39 cellular contexts compared by ENCODE assay signal in genomic region chr21:25537174-25537573, GRCh38.
"Had no signal": no experiment of that assay in that cellular context is flagged by ENCODE, and none has a peak within 500 bp of the region (broad histone marks: within the 10 kb centered on the region; RNA-seq: fewer than 3 reads in every experiment).

No MANE protein-coding gene starts in this region.

- H3K27ac Mint-ChIP-seq: activated naive CD4-positive, alpha-beta T cell treated with anti-CD3 and anti-CD28 coated beads for 36 hours; activated naive CD4-positive, alpha-beta T cell treated with anti-CD3 and anti-CD28 coated beads, Interleukin-2, amount 10 ng/mL, durations not matched to agents 7 days and 5 days; activated naive CD4-positive, alpha-beta T cell treated with anti-CD3 and anti-CD28 coated beads, Interleukin-2, amount 50 U/mL, for 24 hours; activated naive CD4-positive, alpha-beta T cell treated with anti-CD3 and anti-CD28 coated beads, Interleukin-2, amount 50 U/mL, for 72 hours; activated naive CD8-positive, alpha-beta T cell; activated naive CD8-positive, alpha-beta T cell treated with anti-CD3 and anti-CD28 coated beads for 36 hours; activated naive CD8-positive, alpha-beta T cell treated with anti-CD3 and anti-CD28 coated beads, Interleukin-2, amount 10 ng/mL, durations not matched to agents 7 days and 5 days; activated naive CD8-positive, alpha-beta T cell treated with anti-CD3 and anti-CD28 coated beads, Interleukin-2, amount 50 U/mL, for 24 hours; activated T-cell treated with anti-CD3 and anti-CD28 coated beads, Interleukin-2, amount 50 U/mL, for 24 hours; activated T-cell treated with anti-CD3 and anti-CD28 coated beads, Interleukin-2, amount 50 U/mL, for 72 hours; activated T-helper 1 cell treated with anti-CD3 and anti-CD28 coated beads, Interleukin-12 subunit alpha, Interleukin-12 subunit beta, Interleukin-2, Interleukin-4 antibody, amounts not matched to agents 30 ng/mL and 10 ng/mL and 1 ng/mL, durations not matched to agents 14 hours and 24 hours and 36 hours; activated T-helper 17 cell treated with anti-CD3 and anti-CD28 coated beads, Interleukin-2, amount 50 U/mL, for 72 hours; activated T-helper 2 cell treated with anti-CD3 and anti-CD28 coated beads, Interferon-gamma antibody, Interleukin-2, Interleukin-4, amounts not matched to agents 10 μg/mL and 5 μg/mL and 100 μg/mL, durations not matched to agents 14 hours and 24 hours and 36 hours; brain had no signal

- H3K27me3 Mint-ChIP-seq: activated naive CD4-positive, alpha-beta T cell treated with anti-CD3 and anti-CD28 coated beads, Interleukin-2, amount 10 ng/mL, durations not matched to agents 7 days and 5 days; activated naive CD4-positive, alpha-beta T cell treated with anti-CD3 and anti-CD28 coated beads, Interleukin-2, amount 50 U/mL, for 24 hours; activated naive CD8-positive, alpha-beta T cell; activated naive CD8-positive, alpha-beta T cell treated with anti-CD3 and anti-CD28 coated beads for 36 hours; activated naive CD8-positive, alpha-beta T cell treated with anti-CD3 and anti-CD28 coated beads, Interleukin-2, amount 10 ng/mL, durations not matched to agents 7 days and 5 days; activated naive CD8-positive, alpha-beta T cell treated with anti-CD3 and anti-CD28 coated beads, Interleukin-2, amount 50 U/mL, for 24 hours; activated T-cell treated with anti-CD3 and anti-CD28 coated beads, Interleukin-2, amount 50 U/mL, for 24 hours; activated T-helper 17 cell treated with anti-CD3 and anti-CD28 coated beads, Interleukin-2, amount 50 U/mL, for 72 hours; brain; central memory CD8-positive, alpha-beta T cell had no signal

- H3K4me1 Mint-ChIP-seq: activated naive CD4-positive, alpha-beta T cell treated with anti-CD3 and anti-CD28 coated beads, Interleukin-2, amount 10 ng/mL, durations not matched to agents 7 days and 5 days; activated naive CD8-positive, alpha-beta T cell treated with anti-CD3 and anti-CD28 coated beads for 36 hours; activated naive CD8-positive, alpha-beta T cell treated with anti-CD3 and anti-CD28 coated beads, Interleukin-2, amount 10 ng/mL, durations not matched to agents 7 days and 5 days; activated T-helper 17 cell treated with anti-CD3 and anti-CD28 coated beads, Interleukin-2, amount 50 U/mL, for 72 hours; brain; central memory CD8-positive, alpha-beta T cell had no signal

- H3K4me1 ChIP-seq: adrenal gland, ascending aorta, body of pancreas, breast epithelium had no signal

- H3K36me3 ChIP-seq: adrenal gland, ascending aorta, brain microvascular endothelial cell, breast epithelium, cardiac muscle cell had no signal

- DNase-seq: activated effector memory CD4-positive, alpha-beta T cell treated with anti-CD3 and anti-CD28 coated beads, Interleukin-2, amount 50 U/mL, for 16 hours; activated effector memory CD4-positive, alpha-beta T cell treated with Interleukin-2 at 50 U/mL for 16 hours; activated gamma-delta T cell; activated gamma-delta T cell treated with Interleukin-2 at 50 U/mL for 16 hours; activated naive CD4-positive, alpha-beta T cell; activated naive CD4-positive, alpha-beta T cell treated with anti-CD3 and anti-CD28 coated beads for 36 hours; activated naive CD4-positive, alpha-beta T cell treated with anti-CD3 and anti-CD28 coated beads, Interleukin-2, amount 10 ng/mL, durations not matched to agents 7 days and 5 days; activated naive CD4-positive, alpha-beta T cell treated with anti-CD3 and anti-CD28 coated beads, Interleukin-2, amount 50 U/mL, for 16 hours; activated naive CD4-positive, alpha-beta T cell treated with Interleukin-2 at 50 U/mL for 16 hours; activated naive CD8-positive, alpha-beta T cell treated with anti-CD3 and anti-CD28 coated beads for 36 hours; activated naive CD8-positive, alpha-beta T cell treated with anti-CD3 and anti-CD28 coated beads, Interleukin-2, amount 10 ng/mL, durations not matched to agents 7 days and 5 days; activated naive CD8-positive, alpha-beta T cell treated with anti-CD3 and anti-CD28 coated beads, Interleukin-2, amount 50 U/mL, for 24 hours; activated T-cell treated with anti-CD3 and anti-CD28 coated beads, Interleukin-2, amount 50 U/mL, for 24 hours; activated T-cell treated with anti-CD3 and anti-CD28 coated beads, Interleukin-2, amount 50 U/mL, for 4 hours; activated T-cell treated with anti-CD3 and anti-CD28 coated beads, Interleukin-2, amount 50 U/mL, for 48 hours; activated T-cell treated with anti-CD3 and anti-CD28 coated beads, Interleukin-2, amount 50 U/mL, for 72 hours; adrenal gland; amniotic stem cell; amygdala; anterior cingulate cortex; aorta; body of pancreas; brain microvascular endothelial cell; caudate nucleus; central memory CD4-positive, alpha-beta T cell; cerebellar nuclear complex had no signal

- ATAC-seq: activated naive CD4-positive, alpha-beta T cell treated with anti-CD3 and anti-CD28 coated beads, Interleukin-2, amount 50 U/mL, for 72 hours; activated naive CD8-positive, alpha-beta T cell treated with anti-CD3 and anti-CD28 coated beads, Interleukin-2, amount 50 U/mL, for 24 hours; activated T-cell treated with anti-CD3 and anti-CD28 coated beads, Interleukin-2, amount 50 U/mL, for 4 hours; activated T-cell treated with anti-CD3 and anti-CD28 coated beads, Interleukin-2, amount 50 U/mL, for 72 hours; activated T-helper 17 cell treated with anti-CD3 and anti-CD28 coated beads, Interleukin-2, amount 50 U/mL, for 72 hours; body of pancreas had no signal

- H3K4me3 ChIP-seq: adrenal gland, ascending aorta, body of pancreas, breast epithelium, cardiac muscle cell had no signal

- H3K27me3 ChIP-seq: adrenal gland, ascending aorta, body of pancreas, brain microvascular endothelial cell, breast epithelium, cardiac muscle cell had no signal

- H3K4me3 Mint-ChIP-seq: activated naive CD4-positive, alpha-beta T cell treated with anti-CD3 and anti-CD28 coated beads for 36 hours; activated naive CD4-positive, alpha-beta T cell treated with anti-CD3 and anti-CD28 coated beads, Interleukin-2, amount 10 ng/mL, durations not matched to agents 7 days and 5 days; activated naive CD4-positive, alpha-beta T cell treated with anti-CD3 and anti-CD28 coated beads, Interleukin-2, amount 50 U/mL, for 24 hours; activated naive CD8-positive, alpha-beta T cell; activated naive CD8-positive, alpha-beta T cell treated with anti-CD3 and anti-CD28 coated beads for 36 hours; activated naive CD8-positive, alpha-beta T cell treated with anti-CD3 and anti-CD28 coated beads, Interleukin-2, amount 10 ng/mL, durations not matched to agents 7 days and 5 days; activated naive CD8-positive, alpha-beta T cell treated with anti-CD3 and anti-CD28 coated beads, Interleukin-2, amount 50 U/mL, for 24 hours; activated T-cell treated with anti-CD3 and anti-CD28 coated beads, Interleukin-2, amount 50 U/mL, for 24 hours; activated T-cell treated with anti-CD3 and anti-CD28 coated beads, Interleukin-2, amount 50 U/mL, for 4 hours; activated T-cell treated with anti-CD3 and anti-CD28 coated beads, Interleukin-2, amount 50 U/mL, for 72 hours; activated T-helper 1 cell treated with anti-CD3 and anti-CD28 coated beads, Interleukin-12 subunit alpha, Interleukin-12 subunit beta, Interleukin-2, Interleukin-4 antibody, amounts not matched to agents 30 ng/mL and 10 ng/mL and 1 ng/mL, durations not matched to agents 14 hours and 24 hours and 36 hours; activated T-helper 17 cell treated with anti-CD3 and anti-CD28 coated beads, Interleukin-2, amount 50 U/mL, for 72 hours; brain; central memory CD8-positive, alpha-beta T cell had no signal

- FAIRE-seq: astrocyte, bronchial epithelial cell had no signal

- H3K27ac ChIP-seq: adrenal gland, ascending aorta, body of pancreas, brain microvascular endothelial cell, breast epithelium, cardiac muscle cell had no signal

- H3K9me3 ChIP-seq: body of pancreas had no signal
